Comparison of ENCODE assay signal across 8 cellular contexts in genomic region chr22:24175160-24175808, GRCh38. TPM values are rescaled to one million over a fixed set of nuclear protein-coding genes. Genes with fewer than 3 reads are reported as not detected.
DNase-seq lines count a peak whose midpoint lies in the region; ATAC-seq and TF ChIP-seq lines count a peak whose summit lies in the region.

No MANE protein-coding gene starts in this region.

- no peaks in the 10 kb centered on the region for H3K9me3 Mint-ChIP-seq in CD4-positive, alpha-beta memory T cell
- no peaks in the 10 kb centered on the region for H3K9me3 Mint-ChIP-seq in HFFc6

- H3K36me3 Mint-ChIP-seq in CD4-positive, alpha-beta memory T cell: peaks cover 0 to 57% of the 10 kb centered on the region in 2 donors
- no peaks in the 10 kb centered on the region for H3K36me3 Mint-ChIP-seq in HFFc6 (ENCODE audit: low read depth)

- no peak overlapping the region for H3K4me3 Mint-ChIP-seq in CD4-positive, alpha-beta memory T cell
- H3K4me3 Mint-ChIP-seq in HFFc6: no peak overlapping the region

- H3K27ac ChIP-seq in CD4-positive, alpha-beta memory T cell (ENCODE audit: low read depth, low read length): no peak overlapping the region
- peak overlapping the region; percentile 73 for H3K27ac ChIP-seq in angular gyrus (ENCODE audit: low read depth, low read length)
- peak overlapping the region; percentile 86 for H3K27ac ChIP-seq in left ventricle myocardium inferior (replicated peaks)

- no peaks in the 10 kb centered on the region for H3K27me3 ChIP-seq in CD4-positive, alpha-beta memory T cell (ENCODE audit: insufficient read depth, low read length)
- no peaks in the 10 kb centered on the region for H3K27me3 ChIP-seq in left ventricle myocardium inferior (ENCODE audit: low read depth)

- H3K4me1 Mint-ChIP-seq in CD4-positive, alpha-beta memory T cell: no peaks in the 10 kb centered on the region
- H3K4me1 Mint-ChIP-seq in HFFc6 (ENCODE audit: low read depth): no peaks in the 10 kb centered on the region; the same call in 1 of the 2 replicates

- peak overlapping the region in 3 of 7 donors; percentile 13 to 83 (median 79) for H3K27ac Mint-ChIP-seq in CD4-positive, alpha-beta memory T cell
- peak overlapping the region; percentile 2 for H3K27ac Mint-ChIP-seq in HFFc6

- CTCF ChIA-PET in CD4-positive, alpha-beta memory T cell (lab: Charles Lee; ENCODE audit: partially characterized antibody): interaction anchor here (0.8 to 8.0 kb wide), 17 partner anchors 9 to 164 kb away, joined by 3 to 111 read pairs (median 5); partner anchors contain the start of gene CABIN1

- no peak overlapping the region for H3K4me3 ChIP-seq in CD4-positive, alpha-beta memory T cell (ENCODE audit: low read length in 2 of 2)
- H3K4me3 ChIP-seq in left ventricle myocardium inferior: no peak overlapping the region

- peaks cover 46% of the 10 kb centered on the region for H3K36me3 ChIP-seq in CD4-positive, alpha-beta memory T cell (ENCODE audit: insufficient read depth, low read length)
- peaks cover 56% of the 10 kb centered on the region for H3K36me3 ChIP-seq in left ventricle myocardium inferior

- POLR2A ChIA-PET in CD4-positive, alpha-beta memory T cell (lab: Charles Lee; ENCODE audit: partially characterized antibody): interaction anchor here (3.3 to 11.0 kb wide), 2 partner anchors 19 to 42 kb away, joined by 13 to 90 read pairs; no protein-coding TSS in a partner anchor

- H3K4me1 ChIP-seq in CD4-positive, alpha-beta memory T cell (ENCODE audit: insufficient read depth, low read length): no peaks in the 10 kb centered on the region
- H3K4me1 ChIP-seq in left ventricle myocardium inferior: peaks cover 51% of the 10 kb centered on the region

- DNase-seq in CD4-positive, alpha-beta memory T cell: peak; percentile 48 to 55 (median 49)
- DNase-seq in HFFc6 (peak; percentile 68), T-helper 2 cell (peak in 4 of 5 experiments; percentile 28 to 52 (median 42)), left ventricle myocardium inferior (peak; percentile 85), renal cortical epithelial cell (ENCODE audit: low read depth) (peak; percentile 41)

- no peaks in the 10 kb centered on the region for H3K9me3 ChIP-seq in CD4-positive, alpha-beta memory T cell (ENCODE audit: control insufficient read depth in 1 of 2, low read length in 2 of 2)
- H3K9me3 ChIP-seq in left ventricle myocardium inferior (replicated peaks): no peaks in the 10 kb centered on the region

- TF ChIP-seq CTCF in HFFc6 (IDR thresholded peaks at IDR 0.05) (peak; percentile 93), left ventricle myocardium inferior (IDR thresholded peaks at IDR 0.05; ENCODE audit: borderline replicate concordance) (peak; percentile 91)

- intact Hi-C loops in CD4-positive, alpha-beta memory T cell (cut with micrococcal nuclease): loop anchor here (1.0 to 2.0 kb wide), 4 partner anchors 18 to 68 kb away; no protein-coding TSS in a partner anchor
- intact Hi-C loops in left ventricle myocardium inferior (cut with micrococcal nuclease): no loop called here

- ATAC-seq in GM18861 (IDR thresholded peaks at IDR 0.05; ENCODE audit: unreplicated experiment): no peak
- no peak for ATAC-seq in HG02798 (IDR thresholded peaks at IDR 0.05; ENCODE audit: poor library complexity, unreplicated experiment)

- H3K27me3 Mint-ChIP-seq in CD4-positive, alpha-beta memory T cell: no peaks in the 10 kb centered on the region
- peaks cover 2% of the 10 kb centered on the region for H3K27me3 Mint-ChIP-seq in HFFc6 (ENCODE audit: insufficient read depth)

RNA-seq across cellular contexts. Expression of gene SUSD2, which starts 6.0 kb away (rescaled TPM):
- under 1 TPM; 0.44 to 0.52 TPM for total RNA-seq in CD4-positive, alpha-beta memory T cell
- polyA plus RNA-seq in CD4-positive, alpha-beta memory T cell: under 1 TPM in 1 of 2 donors, not detected in 1; 0.05 TPM
- total RNA-seq in HFFc6 (2021; fragmentation: NEBNext Ultra II Directional; extraction: Animal tissue kit (Norgen Biotek cat#: 25700)): under 1 TPM; 0.11 to 0.24 (median 0.19) TPM
- 3.2 TPM for total RNA-seq in left ventricle myocardium inferior
- total RNA-seq in renal cortical epithelial cell: 0.10 TPM in 1 of 2 replicates, not detected in the other
